Comparison of ENCODE assay signal across 1 cellular context in the genomic region with DNA sequence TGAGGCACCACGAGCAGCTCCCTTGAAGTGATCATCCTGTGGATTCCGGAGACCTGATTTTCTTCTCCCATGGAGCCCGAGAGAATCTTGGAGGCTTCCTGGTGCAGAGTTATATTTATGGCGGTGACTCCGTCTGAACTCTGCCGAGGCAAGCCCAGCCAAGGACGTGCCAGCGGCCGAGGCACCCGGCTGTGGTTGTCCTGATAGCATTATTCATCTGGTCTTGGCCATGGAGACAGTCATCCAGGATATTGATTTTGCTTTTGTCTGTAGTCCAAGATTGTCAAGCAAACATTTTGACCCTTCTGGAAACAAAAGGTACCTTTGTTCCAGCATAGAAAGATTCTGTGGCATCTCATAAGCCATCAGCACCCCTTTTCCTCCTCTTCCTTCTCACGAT.
TF ChIP-seq lines count a peak whose summit lies in the region.

No MANE protein-coding gene starts in this region.

TF ChIP-seq in HCT116, 20 proteins besides CTCF, POLR2A, EP300 and RAD21 (continued from another document):
- TF ChIP-seq CEBPB (IDR thresholded peaks at IDR 0.05; ENCODE audit: low read depth), result no peak
- no peak for TF ChIP-seq ELF1 (IDR thresholded peaks at IDR 0.05; ENCODE audit: borderline replicate concordance, low read depth)
- TF ChIP-seq, protein P1, sequence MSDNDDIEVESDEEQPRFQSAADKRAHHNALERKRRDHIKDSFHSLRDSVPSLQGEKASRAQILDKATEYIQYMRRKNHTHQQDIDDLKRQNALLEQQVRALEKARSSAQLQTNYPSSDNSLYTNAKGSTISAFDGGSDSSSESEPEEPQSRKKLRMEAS (IDR thresholded peaks at IDR 0.05), result no peak
- no peak for TF ChIP-seq ZFX (IDR thresholded peaks at IDR 0.05)
- no peak for TF ChIP-seq CBX3 (IDR thresholded peaks at IDR 0.05; ENCODE audit: low read depth)
- TF ChIP-seq, protein P2, sequence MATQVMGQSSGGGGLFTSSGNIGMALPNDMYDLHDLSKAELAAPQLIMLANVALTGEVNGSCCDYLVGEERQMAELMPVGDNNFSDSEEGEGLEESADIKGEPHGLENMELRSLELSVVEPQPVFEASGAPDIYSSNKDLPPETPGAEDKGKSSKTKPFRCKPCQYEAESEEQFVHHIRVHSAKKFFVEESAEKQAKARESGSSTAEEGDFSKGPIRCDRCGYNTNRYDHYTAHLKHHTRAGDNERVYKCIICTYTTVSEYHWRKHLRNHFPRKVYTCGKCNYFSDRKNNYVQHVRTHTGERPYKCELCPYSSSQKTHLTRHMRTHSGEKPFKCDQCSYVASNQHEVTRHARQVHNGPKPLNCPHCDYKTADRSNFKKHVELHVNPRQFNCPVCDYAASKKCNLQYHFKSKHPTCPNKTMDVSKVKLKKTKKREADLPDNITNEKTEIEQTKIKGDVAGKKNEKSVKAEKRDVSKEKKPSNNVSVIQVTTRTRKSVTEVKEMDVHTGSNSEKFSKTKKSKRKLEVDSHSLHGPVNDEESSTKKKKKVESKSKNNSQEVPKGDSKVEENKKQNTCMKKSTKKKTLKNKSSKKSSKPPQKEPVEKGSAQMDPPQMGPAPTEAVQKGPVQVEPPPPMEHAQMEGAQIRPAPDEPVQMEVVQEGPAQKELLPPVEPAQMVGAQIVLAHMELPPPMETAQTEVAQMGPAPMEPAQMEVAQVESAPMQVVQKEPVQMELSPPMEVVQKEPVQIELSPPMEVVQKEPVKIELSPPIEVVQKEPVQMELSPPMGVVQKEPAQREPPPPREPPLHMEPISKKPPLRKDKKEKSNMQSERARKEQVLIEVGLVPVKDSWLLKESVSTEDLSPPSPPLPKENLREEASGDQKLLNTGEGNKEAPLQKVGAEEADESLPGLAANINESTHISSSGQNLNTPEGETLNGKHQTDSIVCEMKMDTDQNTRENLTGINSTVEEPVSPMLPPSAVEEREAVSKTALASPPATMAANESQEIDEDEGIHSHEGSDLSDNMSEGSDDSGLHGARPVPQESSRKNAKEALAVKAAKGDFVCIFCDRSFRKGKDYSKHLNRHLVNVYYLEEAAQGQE (IDR thresholded peaks at IDR 0.05; ENCODE audit: low read depth), result no peak
- TF ChIP-seq, protein P3, sequence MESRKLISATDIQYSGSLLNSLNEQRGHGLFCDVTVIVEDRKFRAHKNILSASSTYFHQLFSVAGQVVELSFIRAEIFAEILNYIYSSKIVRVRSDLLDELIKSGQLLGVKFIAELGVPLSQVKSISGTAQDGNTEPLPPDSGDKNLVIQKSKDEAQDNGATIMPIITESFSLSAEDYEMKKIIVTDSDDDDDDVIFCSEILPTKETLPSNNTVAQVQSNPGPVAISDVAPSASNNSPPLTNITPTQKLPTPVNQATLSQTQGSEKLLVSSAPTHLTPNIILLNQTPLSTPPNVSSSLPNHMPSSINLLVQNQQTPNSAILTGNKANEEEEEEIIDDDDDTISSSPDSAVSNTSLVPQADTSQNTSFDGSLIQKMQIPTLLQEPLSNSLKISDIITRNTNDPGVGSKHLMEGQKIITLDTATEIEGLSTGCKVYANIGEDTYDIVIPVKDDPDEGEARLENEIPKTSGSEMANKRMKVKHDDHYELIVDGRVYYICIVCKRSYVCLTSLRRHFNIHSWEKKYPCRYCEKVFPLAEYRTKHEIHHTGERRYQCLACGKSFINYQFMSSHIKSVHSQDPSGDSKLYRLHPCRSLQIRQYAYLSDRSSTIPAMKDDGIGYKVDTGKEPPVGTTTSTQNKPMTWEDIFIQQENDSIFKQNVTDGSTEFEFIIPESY (IDR thresholded peaks at IDR 0.05; ENCODE audit: extremely low read depth, insufficient replicate concordance, low read length), result no peak
- no peak for TF ChIP-seq EGR1 (IDR thresholded peaks at IDR 0.05; ENCODE audit: low read depth)
- TF ChIP-seq ZNF274 (IDR thresholded peaks at IDR 0.05; ENCODE audit: low read depth, low read length), result no peak
- TF ChIP-seq FOSL1 (IDR thresholded peaks at IDR 0.05; ENCODE audit: low read depth), result peak; percentile 15; the same call in 1 of the 2 replicates
- no peak for TF ChIP-seq EZH2phosphoT487 (IDR thresholded peaks at IDR 0.05; ENCODE audit: borderline replicate concordance)
- TF ChIP-seq, protein P4, sequence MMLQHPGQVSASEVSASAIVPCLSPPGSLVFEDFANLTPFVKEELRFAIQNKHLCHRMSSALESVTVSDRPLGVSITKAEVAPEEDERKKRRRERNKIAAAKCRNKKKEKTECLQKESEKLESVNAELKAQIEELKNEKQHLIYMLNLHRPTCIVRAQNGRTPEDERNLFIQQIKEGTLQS (IDR thresholded peaks at IDR 0.05), result no peak
- TF ChIP-seq POLR2AphosphoS5 (IDR thresholded peaks at IDR 0.05; ENCODE audit: low read depth, low read length), result no peak
- TF ChIP-seq SP1 (IDR thresholded peaks at IDR 0.05; ENCODE audit: low read depth), result peak; percentile 32; the same call in 1 of the 2 replicates
- peak; percentile 27; the same call in 1 of the 2 replicates for TF ChIP-seq JUND (IDR thresholded peaks at IDR 0.05)
- TF ChIP-seq SIN3A (IDR thresholded peaks at IDR 0.05; ENCODE audit: low read depth), result no peak
- no peak for TF ChIP-seq TCF7L2 (IDR thresholded peaks at IDR 0.05; ENCODE audit: borderline replicate concordance, extremely low read depth, insufficient read depth, insufficient read length)
- TF ChIP-seq YY1 (IDR thresholded peaks at IDR 0.05; ENCODE audit: extremely low read depth, insufficient replicate concordance, low read depth, low read length), result no peak
